In genomic region chr17:76727745-76728456, GRCh38 we compare ENCODE assay signal across 8 cellular contexts. TPM values are rescaled to one million over a fixed set of nuclear protein-coding genes. Genes with fewer than 3 reads are reported as not detected.
DNase-seq lines count a peak whose midpoint lies in the region; ATAC-seq and TF ChIP-seq lines count a peak whose summit lies in the region.

No MANE protein-coding gene starts in this region.

- H3K9me3 Mint-ChIP-seq in chondrocyte (ENCODE audit: low read depth) (no peaks in the 10 kb centered on the region), naive B cell (no peaks in the 10 kb centered on the region)

- CTCF ChIA-PET in GM10248 (lab: Yijun Ruan, JAX), result interaction anchor here (0.7 to 6.4 kb wide), 7 partner anchors 9 to 361 kb away, joined by 3 to 45 read pairs (median 3); partner anchors contain the start of genes MFSD11 and SRSF2

- TF ChIP-seq CTCF in GM06990 (IDR thresholded peaks at IDR 0.05; ENCODE audit: insufficient read depth, low read length, poor library complexity, severe bottlenecking) (no peak), chondrocyte (IDR thresholded peaks at IDR 0.05) (no peak), GM10248 (IDR thresholded peaks at IDR 0.05; ENCODE audit: control extremely low read depth, extremely low read depth, low read depth, missing control alignments) (no peak)

- H3K4me3 ChIP-seq in GM06990 (replicated peaks; ENCODE audit: low read depth, low read length) (peak overlapping the region; percentile 93), NT2/D1 (ENCODE audit: insufficient read length, low read depth) (peak overlapping the region; percentile 95)

- H3K27me3 Mint-ChIP-seq in chondrocyte (ENCODE audit: low read depth) (no peaks in the 10 kb centered on the region), naive B cell (no peaks in the 10 kb centered on the region)

- H3K4me1 Mint-ChIP-seq in chondrocyte (ENCODE audit: low read depth) (peaks cover 44% of the 10 kb centered on the region), naive B cell (peaks cover 15 to 80% (median 33%) of the 10 kb centered on the region in 3 donors)

- POLR2A ChIA-PET in GM10248 (lab: Yijun Ruan, JAX), result interaction anchor here (0.6 to 3.2 kb wide), 8 partner anchors 10 to 1476 kb away, joined by 3 to 58 read pairs (median 4); partner anchors contain the start of genes MFSD11 and SRSF2

- H3K4me3 Mint-ChIP-seq in chondrocyte (ENCODE audit: unreplicated experiment), result peak overlapping the region; percentile 91
- H3K4me3 Mint-ChIP-seq in naive B cell, result peak overlapping the region; percentile 91 to 99 (median 98)

- ATAC-seq in naive B cell (ENCODE audit: low read depth in 2 of 2) (no peak), GM19463 (IDR thresholded peaks at IDR 0.05; ENCODE audit: unreplicated experiment) (no peak)

- H3K9ac ChIP-seq in NT2/D1 (ENCODE audit: insufficient read length, low read depth), result peak overlapping the region; percentile 99

- H3K36me3 Mint-ChIP-seq in chondrocyte (ENCODE audit: low read depth), result peaks cover 6% of the 10 kb centered on the region
- peaks cover 0 to under 1% of the 10 kb centered on the region in 2 donors for H3K36me3 Mint-ChIP-seq in naive B cell

- H3K36me3 ChIP-seq in GM06990 (ENCODE audit: control insufficient read depth, insufficient read depth, low read length), result peaks cover 7% of the 10 kb centered on the region
- H3K36me3 ChIP-seq in NT2/D1 (ENCODE audit: insufficient read depth, insufficient read length, low read length), result peaks cover 46% of the 10 kb centered on the region

- peaks cover 2% of the 10 kb centered on the region for H3K4me1 ChIP-seq in NT2/D1 (ENCODE audit: insufficient read depth, insufficient read length)

- DNase-seq in GM06990 (ENCODE audit: extremely low read depth, insufficient read length) (peak; percentile 44), NT2/D1 (ENCODE audit: low read depth, low spot score) (no peak), chondrocyte (ENCODE audit: low spot score) (no peak), naive B cell (peak; percentile 33), HCEC 1CT (no peak), GM10248 (ENCODE audit: extremely low spot score) (no peak), germinal center (ENCODE audit: low spot score) (no peak)

- no peaks in the 10 kb centered on the region for H3K27me3 ChIP-seq in GM06990 (replicated peaks; ENCODE audit: control insufficient read depth, insufficient read depth, low read length)
- H3K27me3 ChIP-seq in NT2/D1 (ENCODE audit: insufficient read depth, insufficient read length), result no peaks in the 10 kb centered on the region

- no peaks in the 10 kb centered on the region for H3K9me3 ChIP-seq in NT2/D1 (ENCODE audit: insufficient read depth, low read length)

- H3K27ac Mint-ChIP-seq in chondrocyte (ENCODE audit: unreplicated experiment), result peak overlapping the region; percentile 99
- H3K27ac Mint-ChIP-seq in naive B cell, result peak overlapping the region; percentile 99 to 100 (median 100)

RNA-seq across cellular contexts. Expression of gene METTL23, which starts 1.3 kb away (rescaled TPM):
- total RNA-seq in chondrocyte, result 24.3 to 28.4 TPM (median 27.0 TPM) in 3 replicates
- polyA plus RNA-seq in naive B cell (ENCODE audit: low read depth in 6 of 6), result 100 to 1,000 TPM; 119 to 177 (median 143) TPM

RNA-seq across cellular contexts. Expression of gene JMJD6, which starts 1.5 kb away (rescaled TPM):
- 22.4 to 27.2 TPM (median 25.0 TPM) in 3 replicates for total RNA-seq in chondrocyte
- 10 to 100 TPM; 17.4 to 38.2 (median 20.0) TPM for polyA plus RNA-seq in naive B cell (ENCODE audit: low read depth in 6 of 6)

RNA-seq across cellular contexts. Expression of gene SRSF2, which starts 9.2 kb away (rescaled TPM):
- 94.4 to 183 TPM (median 95.2 TPM) in 3 replicates for total RNA-seq in chondrocyte
- polyA plus RNA-seq in naive B cell (ENCODE audit: low read depth in 6 of 6), result 100 to 1,000 TPM in 4 of 6 donors, 10 to 100 TPM in 2; 70.5 to 144 (median 112) TPM

RNA-seq across cellular contexts. Expression of gene MFSD11, which starts 10.0 kb away (rescaled TPM):
- total RNA-seq in chondrocyte, result 30.3 to 33.6 TPM (median 31.1 TPM) in 3 replicates
- 10 to 100 TPM; 18.3 to 39.2 (median 23.2) TPM for polyA plus RNA-seq in naive B cell (ENCODE audit: low read depth in 6 of 6)

RNA-seq across cellular contexts. Expression of gene MXRA7, which starts 17.1 kb away (rescaled TPM):
- total RNA-seq in chondrocyte, result 141 to 200 TPM (median 197 TPM) in 3 replicates
- polyA plus RNA-seq in naive B cell (ENCODE audit: low read depth in 6 of 6), result 1 to 10 TPM; 1.8 to 7.7 (median 3.5) TPM

Comparison
In these comparisons a context has a peak if more than half of its experiments do, and no peak if none do; other contexts are left out.
1. DNase-seq: peak in GM06990 (single experiment) and naive B cell (single experiment); none in NT2/D1 (single experiment), chondrocyte (single experiment), HCEC 1CT (single experiment), GM10248 (single experiment) and germinal center (single experiment).